17 cellular contexts compared by ENCODE assay signal in the genomic region with DNA sequence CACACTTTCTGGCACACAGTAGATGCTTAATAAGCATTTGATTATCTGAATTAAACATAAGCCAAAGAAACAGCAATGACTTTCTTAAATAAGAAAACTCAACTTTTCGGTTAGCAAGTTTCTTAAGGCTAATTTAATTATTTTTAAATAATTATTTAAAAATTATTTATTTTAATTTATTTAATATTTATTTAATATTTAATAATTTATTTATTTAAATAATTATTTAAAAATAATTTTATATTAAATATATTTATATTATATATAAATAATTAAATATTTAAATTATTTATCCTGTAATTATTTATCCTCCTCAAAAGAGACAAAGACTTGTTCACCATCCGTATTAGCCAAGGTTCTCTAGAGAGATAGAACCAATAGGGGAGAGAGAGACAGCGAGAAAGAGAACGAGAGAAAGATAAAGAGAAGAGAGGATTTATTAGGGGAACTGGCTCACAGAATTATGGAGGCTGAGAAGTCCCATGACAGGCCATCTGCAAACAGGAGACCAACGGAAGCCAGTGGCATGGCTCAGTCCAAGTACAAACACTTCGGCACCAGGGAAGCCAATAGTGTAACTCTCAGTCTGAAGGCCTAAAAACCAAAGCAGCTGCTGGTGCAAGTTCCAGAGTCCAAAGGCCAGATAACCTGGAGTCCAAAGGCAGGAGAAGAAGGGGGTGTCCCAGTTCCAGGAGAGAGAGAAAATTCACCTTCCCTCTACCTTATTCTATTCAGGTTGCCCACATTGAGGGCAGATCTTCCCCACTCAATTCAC.
A peak's percentile ranks its signal among the peaks of the same experiment; 100 is the strongest.
DNase-seq lines count a peak whose midpoint lies in the region; ATAC-seq and TF ChIP-seq lines count a peak whose summit lies in the region.
"Had no signal": no experiment of that assay in that cellular context is flagged by ENCODE, and none has a peak within 500 bp of the region (broad histone marks: within the 10 kb centered on the region; RNA-seq: fewer than 3 reads in every experiment).

No MANE protein-coding gene starts in this region.

- peak overlapping the region; percentile 85 for H3K27ac Mint-ChIP-seq in activated naive CD4-positive, alpha-beta T cell treated with anti-CD3 and anti-CD28 coated beads, Interleukin-2, amount 50 U/mL, for 24 hours
- H3K27ac Mint-ChIP-seq in immature natural killer cell: no peak overlapping the region

- no peak for DNase-seq in activated naive CD4-positive, alpha-beta T cell treated with anti-CD3 and anti-CD28 coated beads, Interleukin-2, amount 50 U/mL, for 16 hours
- DNase-seq in left lobe of liver (ENCODE audit: low spot score) (no peak), immature natural killer cell (no peak), MV-4-11 (lab: John Stamatoyannopoulos, UW) (no peak)
- DNase-seq in activated CD4-positive, CD25-positive, alpha-beta regulatory T cell treated with anti-CD3 and anti-CD28 coated beads, Interleukin-2, amount 50 U/mL, for 72 hours: no peak
- DNase-seq: BE2C, H7, MM.1S, NCI-H1105 treated with DMSO at 0.1 percent for 48 hours, NCI-H2029 treated with DMSO at 0.1 percent for 48 hours, NCI-H2171 treated with DMSO at 0.1 percent for 48 hours, NCI-H524 treated with DMSO at 0.1 percent for 48 hours, SIG-M5, SK-N-SH had no signal

- no peak for TF ChIP-seq CTCF in VCaP (conservative IDR thresholded peaks at IDR 0.05)

- peaks cover 5% of the 10 kb centered on the region for H3K9me3 Mint-ChIP-seq in activated naive CD4-positive, alpha-beta T cell treated with anti-CD3 and anti-CD28 coated beads, Interleukin-2, amount 50 U/mL, for 24 hours
- peaks cover 6 to 15% (median 13%) of the 10 kb centered on the region in 6 donors for H3K9me3 Mint-ChIP-seq in immature natural killer cell

- no peak overlapping the region for H3K4me3 Mint-ChIP-seq in activated naive CD4-positive, alpha-beta T cell treated with anti-CD3 and anti-CD28 coated beads, Interleukin-2, amount 50 U/mL, for 24 hours
- no peak overlapping the region for H3K4me3 Mint-ChIP-seq in immature natural killer cell

- H3K36me3 Mint-ChIP-seq in activated naive CD4-positive, alpha-beta T cell treated with anti-CD3 and anti-CD28 coated beads, Interleukin-2, amount 50 U/mL, for 24 hours: peaks cover 16% of the 10 kb centered on the region
- peaks cover 13 to 14% (median 14%) of the 10 kb centered on the region in 3 donors for H3K36me3 Mint-ChIP-seq in immature natural killer cell

- H3K27ac ChIP-seq in VCaP: peak overlapping the region; percentile 85

- H3K27me3 Mint-ChIP-seq in activated naive CD4-positive, alpha-beta T cell treated with anti-CD3 and anti-CD28 coated beads, Interleukin-2, amount 50 U/mL, for 24 hours: no peaks in the 10 kb centered on the region
- no peaks in the 10 kb centered on the region for H3K27me3 Mint-ChIP-seq in immature natural killer cell (ENCODE audit: low read depth in 3 of 3)

- ATAC-seq in left lobe of liver: peak; percentile 66
- ATAC-seq: K562 had no signal

- peaks cover 10% of the 10 kb centered on the region for H3K4me1 Mint-ChIP-seq in activated naive CD4-positive, alpha-beta T cell treated with anti-CD3 and anti-CD28 coated beads, Interleukin-2, amount 50 U/mL, for 24 hours
- no peaks in the 10 kb centered on the region for H3K4me1 Mint-ChIP-seq in immature natural killer cell
